Comparison of ENCODE assay signal across 12 cellular contexts in genomic region chr3:71031151-71031550, GRCh38.
DNase-seq lines count a peak whose midpoint lies in the region; ATAC-seq and TF ChIP-seq lines count a peak whose summit lies in the region.
"Had no signal": no experiment of that assay in that cellular context is flagged by ENCODE, and none has a peak within 500 bp of the region (broad histone marks: within the 10 kb centered on the region; RNA-seq: fewer than 3 reads in every experiment).

No MANE protein-coding gene starts in this region.

- H3K27ac ChIP-seq in esophagus muscularis mucosa (replicated peaks in 1 of 4) (peak overlapping the region; percentile 66 to 77 (median 69)), rectal smooth muscle tissue (ENCODE audit: low read depth, low read length) (peak overlapping the region; percentile 56)

- no peak overlapping the region for H3K4me3 Mint-ChIP-seq in activated CD4-positive, alpha-beta memory T cell treated with anti-CD3 and anti-CD28 coated beads for 36 hours
- no peak overlapping the region for H3K4me3 Mint-ChIP-seq in activated CD4-positive, alpha-beta memory T cell treated with anti-CD3 and anti-CD28 coated beads, Interleukin-2, amount 10 ng/mL, durations not matched to agents 7 days and 5 days
- H3K4me3 Mint-ChIP-seq: activated CD4-positive, alpha-beta T cell treated with anti-CD3 and anti-CD28 coated beads, Interleukin-2, amount 10 ng/mL, durations not matched to agents 7 days and 5 days had no signal

- in situ Hi-C loops in HAP-1 (cut with MboI; ENCODE audit: low sequenced_read_pairs), result no loop called here

- POLR2A ChIA-PET in activated CD4-positive, alpha-beta memory T cell treated with anti-CD3 and anti-CD28 coated beads for 36 hours (lab: Charles Lee), result no interaction called here
- POLR2A ChIA-PET in activated CD4-positive, alpha-beta memory T cell treated with anti-CD3 and anti-CD28 coated beads, Interleukin-2, amount 10 ng/mL, durations not matched to agents 7 days and 5 days (lab: Charles Lee), result interaction anchor here (1.5 kb wide), 1 partner anchor 14 kb away, joined by 3 read pairs; no protein-coding TSS in a partner anchor

- no peak for TF ChIP-seq CTCF in esophagus muscularis mucosa (IDR thresholded peaks at IDR 0.05)

- WGBS in esophagus muscularis mucosa, result 32% methylated on average over 1 of the region's 1 CpG

- TF ChIP-seq POLR2A in esophagus muscularis mucosa (IDR thresholded peaks at IDR 0.05; ENCODE audit: low read depth), result no peak

- H3K27me3 ChIP-seq in esophagus muscularis mucosa (no peaks in the 10 kb centered on the region), rectal smooth muscle tissue (ENCODE audit: control insufficient read depth, insufficient read depth, low read length) (no peaks in the 10 kb centered on the region), HAP-1 (ENCODE audit: low read depth) (no peaks in the 10 kb centered on the region)
- H3K27me3 ChIP-seq: heart right ventricle had no signal

- intact Hi-C loops in activated CD4-positive, alpha-beta memory T cell treated with anti-CD3 and anti-CD28 coated beads for 36 hours (cut with micrococcal nuclease), result loop anchor here (2.0 kb wide), 2 partner anchors 20 kb away; no protein-coding TSS in a partner anchor
- intact Hi-C loops in esophagus muscularis mucosa (cut with DNase I), result no loop called here

- no peaks in the 10 kb centered on the region for H3K27me3 Mint-ChIP-seq in activated CD4-positive, alpha-beta memory T cell treated with anti-CD3 and anti-CD28 coated beads for 36 hours
- H3K27me3 Mint-ChIP-seq in activated CD4-positive, alpha-beta memory T cell treated with anti-CD3 and anti-CD28 coated beads, Interleukin-2, amount 10 ng/mL, durations not matched to agents 7 days and 5 days, result no peaks in the 10 kb centered on the region
- H3K27me3 Mint-ChIP-seq: activated CD4-positive, alpha-beta T cell treated with anti-CD3 and anti-CD28 coated beads, Interleukin-2, amount 10 ng/mL, durations not matched to agents 7 days and 5 days had no signal

- H3K36me3 ChIP-seq in esophagus muscularis mucosa (peaks cover 0 to 29% (median 14%) of the 10 kb centered on the region in 4 donors), rectal smooth muscle tissue (ENCODE audit: control insufficient read depth, insufficient read depth, low read length) (no peaks in the 10 kb centered on the region), HAP-1 (replicated peaks) (no peaks in the 10 kb centered on the region)

- CTCF ChIA-PET in activated CD4-positive, alpha-beta memory T cell treated with anti-CD3 and anti-CD28 coated beads for 36 hours (lab: Charles Lee), result no interaction called here
- CTCF ChIA-PET in activated CD4-positive, alpha-beta memory T cell treated with anti-CD3 and anti-CD28 coated beads, Interleukin-2, amount 10 ng/mL, durations not matched to agents 7 days and 5 days (lab: Charles Lee), result no interaction called here

- peak overlapping the region; percentile 71 for H3K27ac Mint-ChIP-seq in activated CD4-positive, alpha-beta memory T cell treated with anti-CD3 and anti-CD28 coated beads for 36 hours
- no peak overlapping the region for H3K27ac Mint-ChIP-seq in activated CD4-positive, alpha-beta memory T cell treated with anti-CD3 and anti-CD28 coated beads, Interleukin-2, amount 10 ng/mL, durations not matched to agents 7 days and 5 days
- H3K27ac Mint-ChIP-seq: activated CD4-positive, alpha-beta T cell treated with anti-CD3 and anti-CD28 coated beads, Interleukin-2, amount 10 ng/mL, durations not matched to agents 7 days and 5 days had no signal

- H3K4me1 Mint-ChIP-seq in activated CD4-positive, alpha-beta memory T cell treated with anti-CD3 and anti-CD28 coated beads for 36 hours (ENCODE audit: low read depth), result peaks cover 86% of the 10 kb centered on the region
- peaks cover 46% of the 10 kb centered on the region for H3K4me1 Mint-ChIP-seq in activated CD4-positive, alpha-beta memory T cell treated with anti-CD3 and anti-CD28 coated beads, Interleukin-2, amount 10 ng/mL, durations not matched to agents 7 days and 5 days

- no peak for DNase-seq in activated CD4-positive, alpha-beta memory T cell treated with anti-CD3 and anti-CD28 coated beads for 36 hours
- no peak for DNase-seq in activated CD4-positive, alpha-beta memory T cell treated with anti-CD3 and anti-CD28 coated beads, Interleukin-2, amount 10 ng/mL, durations not matched to agents 7 days and 5 days
- peak; percentile 28 for DNase-seq in NAMALWA (ENCODE audit: low spot score)
- DNase-seq in esophagus muscularis mucosa (ENCODE audit: extremely low spot score), result no peak
- DNase-seq in GF-D8 (lab: John Stamatoyannopoulos, UW), result no peak
- DNase-seq in HAP-1 (ENCODE audit: low spot score in 2 of 2), result no peak
- DNase-seq: activated CD4-positive, alpha-beta T cell treated with anti-CD3 and anti-CD28 coated beads, Interleukin-2, amount 10 ng/mL, durations not matched to agents 7 days and 5 days; amniotic stem cell; heart right ventricle; NCI-H1048 had no signal

- no peaks in the 10 kb centered on the region for H3K9me3 ChIP-seq in esophagus muscularis mucosa
- H3K9me3 ChIP-seq in HAP-1, result no peaks in the 10 kb centered on the region
- H3K9me3 ChIP-seq: heart right ventricle had no signal

- peaks cover 62% of the 10 kb centered on the region for H3K36me3 Mint-ChIP-seq in activated CD4-positive, alpha-beta memory T cell treated with anti-CD3 and anti-CD28 coated beads for 36 hours
- peaks cover 47% of the 10 kb centered on the region for H3K36me3 Mint-ChIP-seq in activated CD4-positive, alpha-beta memory T cell treated with anti-CD3 and anti-CD28 coated beads, Interleukin-2, amount 10 ng/mL, durations not matched to agents 7 days and 5 days (ENCODE audit: low read depth)

- H3K4me1 ChIP-seq in esophagus muscularis mucosa, result peaks cover 72 to 97% (median 90%) of the 10 kb centered on the region in 4 donors
- H3K4me1 ChIP-seq in rectal smooth muscle tissue (ENCODE audit: control insufficient read depth, insufficient read depth, low read length), result peaks cover 31% of the 10 kb centered on the region
- H3K4me1 ChIP-seq in HAP-1, result peaks cover 15% of the 10 kb centered on the region

- no peaks in the 10 kb centered on the region for H3K9me3 Mint-ChIP-seq in activated CD4-positive, alpha-beta memory T cell treated with anti-CD3 and anti-CD28 coated beads for 36 hours
- no peaks in the 10 kb centered on the region for H3K9me3 Mint-ChIP-seq in activated CD4-positive, alpha-beta memory T cell treated with anti-CD3 and anti-CD28 coated beads, Interleukin-2, amount 10 ng/mL, durations not matched to agents 7 days and 5 days
- H3K9me3 Mint-ChIP-seq: activated CD4-positive, alpha-beta T cell treated with anti-CD3 and anti-CD28 coated beads, Interleukin-2, amount 10 ng/mL, durations not matched to agents 7 days and 5 days had no signal

- no peak for ATAC-seq in activated CD4-positive, CD25-positive, alpha-beta regulatory T cell treated with anti-CD3 and anti-CD28 coated beads, Interleukin-2, amount 50 U/mL, for 24 hours

- H3K9ac ChIP-seq in rectal smooth muscle tissue (ENCODE audit: low read length), result no peak overlapping the region

- no peak for TF ChIP-seq EP300 in esophagus muscularis mucosa (IDR thresholded peaks at IDR 0.05)

- no peak overlapping the region for H3K4me3 ChIP-seq in esophagus muscularis mucosa
- no peak overlapping the region for H3K4me3 ChIP-seq in rectal smooth muscle tissue (ENCODE audit: low read length)
- H3K4me3 ChIP-seq in HAP-1, result no peak overlapping the region
- H3K4me3 ChIP-seq: heart right ventricle had no signal
